Comparison of ENCODE assay signal across 1 cellular context in genomic region chr13:39787086-39787487, GRCh38.
TF ChIP-seq lines count a peak whose summit lies in the region.

No MANE protein-coding gene starts in this region.

TF ChIP-seq in H1, 55 proteins besides CTCF, POLR2A, EP300 and RAD21:
- no peak for TF ChIP-seq HDAC6 (IDR thresholded peaks at IDR 0.05; ENCODE audit: low read depth, low read length)
- no peak for TF ChIP-seq KDM5A (IDR thresholded peaks at IDR 0.05; ENCODE audit: low read length)
- no peak for TF ChIP-seq YY1 (IDR thresholded peaks at IDR 0.05; ENCODE audit: low read depth, low read length)
- TF ChIP-seq CEBPB (IDR thresholded peaks at IDR 0.05; ENCODE audit: low read depth, low read length), result no peak
- no peak for TF ChIP-seq TBP (IDR thresholded peaks at IDR 0.05; ENCODE audit: low read depth, low read length)
- TF ChIP-seq TEAD4 (IDR thresholded peaks at IDR 0.05; ENCODE audit: low read depth, low read length), result no peak
